Comparison of ENCODE assay signal across 8 cellular contexts in the genomic region with DNA sequence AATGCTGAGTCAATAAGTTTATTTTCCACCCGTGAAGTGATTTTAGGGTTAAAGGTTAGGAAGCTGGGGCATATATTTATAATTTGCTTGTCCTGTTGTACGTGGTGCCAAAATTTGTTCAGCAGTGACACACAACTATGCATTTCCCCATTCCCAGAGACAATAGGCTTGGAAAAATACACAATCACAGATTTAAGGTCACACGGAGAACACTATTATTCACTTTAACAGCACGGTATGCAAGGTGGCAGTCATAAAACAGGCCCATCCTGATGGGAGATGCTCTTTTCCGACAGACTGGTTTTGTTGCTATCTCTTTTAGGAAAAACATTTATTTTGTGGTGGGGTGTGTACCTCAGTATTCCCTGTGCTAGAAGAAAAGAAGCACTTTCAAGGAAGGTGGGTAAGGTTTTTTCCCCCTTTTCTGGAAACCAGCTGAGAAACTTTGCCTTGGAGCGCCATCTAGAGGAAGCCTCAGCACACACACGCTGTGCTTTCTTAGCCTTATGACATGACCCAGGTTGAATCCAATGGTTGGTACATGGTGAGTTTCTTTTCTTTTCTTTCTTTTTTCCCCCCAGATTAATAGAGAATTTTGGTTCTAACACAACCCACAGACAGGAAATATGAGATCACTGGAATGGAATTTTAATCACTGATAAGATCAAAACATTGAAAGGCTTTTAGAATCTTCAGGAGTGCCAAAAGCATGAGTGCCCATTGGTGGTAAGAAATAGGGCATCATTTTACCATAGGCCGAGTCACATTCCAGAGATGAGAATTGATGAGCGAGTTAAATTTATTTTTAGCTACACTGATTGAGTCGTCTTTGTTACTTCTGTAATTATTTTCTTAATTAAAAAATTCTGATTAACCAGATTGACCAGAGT.
A peak's percentile ranks its signal among the peaks of the same experiment; 100 is the strongest.
DNase-seq lines count a peak whose midpoint lies in the region; ATAC-seq and TF ChIP-seq lines count a peak whose summit lies in the region.

No MANE protein-coding gene starts in this region.

- H3K4me3 Mint-ChIP-seq in activated naive CD4-positive, alpha-beta T cell treated with anti-CD3 and anti-CD28 coated beads for 36 hours, result no peak overlapping the region

- no peaks in the 10 kb centered on the region for H3K36me3 ChIP-seq in PC-9 (ENCODE audit: low read depth)
- H3K36me3 ChIP-seq in prostate gland, result no peaks in the 10 kb centered on the region

- H2AFZ ChIP-seq in PC-9, result no peak overlapping the region

- no peaks in the 10 kb centered on the region for H3K9me2 ChIP-seq in PC-9 (ENCODE audit: insufficient read depth)

- H3K27ac ChIP-seq in PC-9, result no peak overlapping the region
- H3K27ac ChIP-seq in prostate gland, result no peak overlapping the region

- peaks cover 11% of the 10 kb centered on the region for H3K27me3 Mint-ChIP-seq in activated naive CD4-positive, alpha-beta T cell treated with anti-CD3 and anti-CD28 coated beads for 36 hours (ENCODE audit: low read depth)

- H3K4me1 ChIP-seq in PC-9 (replicated peaks; ENCODE audit: insufficient read depth), result no peaks in the 10 kb centered on the region
- peaks cover 13% of the 10 kb centered on the region for H3K4me1 ChIP-seq in prostate gland (replicated peaks)

- TF ChIP-seq POLR2A in prostate gland (IDR thresholded peaks at IDR 0.05), result no peak

- peak; percentile 71 for DNase-seq in activated effector memory CD4-positive, alpha-beta T cell treated with anti-CD3 and anti-CD28 coated beads, Interleukin-2, amount 50 U/mL, for 16 hours
- no peak for DNase-seq in activated effector memory CD4-positive, alpha-beta T cell treated with Interleukin-2 at 50 U/mL for 16 hours
- DNase-seq in HT-29 (ENCODE audit: low spot score) (peak; percentile 53), PC-9 (peak in 1 of 2 experiments; percentile 61), Right ventricle myocardium superior (peak; percentile 47), prostate gland (ENCODE audit: low spot score) (peak; percentile 9)
- peak; percentile 72 for DNase-seq in activated naive CD4-positive, alpha-beta T cell treated with anti-CD3 and anti-CD28 coated beads for 36 hours

- H3K4me1 Mint-ChIP-seq in activated naive CD4-positive, alpha-beta T cell treated with anti-CD3 and anti-CD28 coated beads for 36 hours (ENCODE audit: low read depth), result peaks cover 2% of the 10 kb centered on the region

- no peaks in the 10 kb centered on the region for H3F3A ChIP-seq in PC-9 (ENCODE audit: insufficient read depth, low read depth)

- BruUV-seq in PC-9 (replicated peaks; lab: Mats Ljungman, UMichigan), result no TSS peak

- H3K9me3 ChIP-seq in PC-9 (ENCODE audit: insufficient read depth, low read depth), result no peaks in the 10 kb centered on the region
- H3K9me3 ChIP-seq in prostate gland, result no peaks in the 10 kb centered on the region

- WGBS in prostate gland, result 25% methylated on average over 10 of the region's 10 CpGs

- POLR2A ChIA-PET in PC-9 (lab: Charles Lee; ENCODE audit: unreplicated experiment), result no interaction called here

- H3K4me3 ChIP-seq in PC-9 (no peak overlapping the region), prostate gland (no peak overlapping the region)

- H3K27me3 ChIP-seq in PC-9 (ENCODE audit: insufficient read depth, low read depth) (no peaks in the 10 kb centered on the region), prostate gland (replicated peaks; ENCODE audit: insufficient read depth) (no peaks in the 10 kb centered on the region)

- H3K9me3 Mint-ChIP-seq in activated naive CD4-positive, alpha-beta T cell treated with anti-CD3 and anti-CD28 coated beads for 36 hours, result no peaks in the 10 kb centered on the region

- H3K36me3 Mint-ChIP-seq in activated naive CD4-positive, alpha-beta T cell treated with anti-CD3 and anti-CD28 coated beads for 36 hours (ENCODE audit: low read depth), result no peaks in the 10 kb centered on the region

- peak; percentile 77 for ATAC-seq in Right ventricle myocardium superior (ENCODE audit: poor library complexity)
- no peak for ATAC-seq in HG03469 (IDR thresholded peaks at IDR 0.05; ENCODE audit: unreplicated experiment)

- no peak overlapping the region for H3K27ac Mint-ChIP-seq in activated naive CD4-positive, alpha-beta T cell treated with anti-CD3 and anti-CD28 coated beads for 36 hours

- H3K79me2 ChIP-seq in PC-9 (ENCODE audit: low read depth), result no peaks in the 10 kb centered on the region

- TF ChIP-seq CTCF in PC-9 (conservative IDR thresholded peaks at IDR 0.05), result peak; percentile 99
- TF ChIP-seq CTCF in prostate gland (IDR thresholded peaks at IDR 0.05), result peak; percentile 30 to 78 (median 70)

- no peak overlapping the region for H3K4me2 ChIP-seq in PC-9

- CTCF ChIA-PET in PC-9 (lab: Charles Lee), result interaction anchor here (0.6 to 3.3 kb wide), 3 partner anchors 37 to 560 kb away, joined by 3 to 10 read pairs (median 3); no protein-coding TSS in a partner anchor
- CTCF ChIA-PET in activated naive CD4-positive, alpha-beta T cell treated with anti-CD3 and anti-CD28 coated beads for 36 hours (lab: Charles Lee), result interaction anchor here (0.7 to 4.3 kb wide), 12 partner anchors 9 to 559 kb away, joined by 3 to 48 read pairs (median 3); no protein-coding TSS in a partner anchor

- intact Hi-C loops in PC-9 (cut with micrococcal nuclease; ENCODE audit: unreplicated experiment) (loop anchor here (1.0 to 10.0 kb wide), 7 partner anchors 122 to 577 kb away; a partner anchor contains a TSS), Right ventricle myocardium superior (cut with DNase I) (loop anchor here (10.0 kb wide), 2 partner anchors 230 to 390 kb away; no protein-coding TSS in a partner anchor), prostate gland (cut with DNase I) (loop anchor here (2.0 to 10.0 kb wide), 3 partner anchors 240 to 560 kb away; no protein-coding TSS in a partner anchor)
- intact Hi-C loops in activated naive CD4-positive, alpha-beta T cell treated with anti-CD3 and anti-CD28 coated beads for 36 hours (cut with micrococcal nuclease), result loop anchor here (1.0 to 2.0 kb wide), 5 partner anchors 38 to 560 kb away; no protein-coding TSS in a partner anchor

- no peaks in the 10 kb centered on the region for H4K20me1 ChIP-seq in PC-9 (ENCODE audit: insufficient read depth)
